Comparison of ENCODE assay signal across 1 cellular context in genomic region chr17:64196626-64197025, GRCh38.
TF ChIP-seq lines count a peak whose summit lies in the region.

No MANE protein-coding gene starts in this region.

TF ChIP-seq in GM23338, 12 proteins besides CTCF, POLR2A, EP300 and RAD21 (continued from another document):
- TF ChIP-seq ETS1 (IDR thresholded peaks at IDR 0.05) (no peak), EZH2 (IDR thresholded peaks at IDR 0.05; ENCODE audit: low read depth, unreplicated experiment) (no peak), POLR2AphosphoS5 (IDR thresholded peaks at IDR 0.05; ENCODE audit: low read depth) (no peak), JUNB (IDR thresholded peaks at IDR 0.05; ENCODE audit: unreplicated experiment) (no peak), STAT1 (IDR thresholded peaks at IDR 0.05; ENCODE audit: unreplicated experiment) (no peak), REST (IDR thresholded peaks at IDR 0.05; ENCODE audit: unreplicated experiment) (no peak)
